ENCODE assay signal across 8 cellular contexts in genomic region chr1:25239681-25240541, GRCh38. TPM values are rescaled to one million over a fixed set of nuclear protein-coding genes. Genes with fewer than 3 reads are reported as not detected.
DNase-seq lines count a peak whose midpoint lies in the region; ATAC-seq, FAIRE-seq and TF ChIP-seq lines count a peak whose summit lies in the region.

No MANE protein-coding gene starts in this region.

- H3K9me3 Mint-ChIP-seq in activated T-helper 1 cell treated with anti-CD3 and anti-CD28 coated beads, Interleukin-12 subunit alpha, Interleukin-12 subunit beta, Interleukin-2, Interleukin-4 antibody, amounts not matched to agents 30 ng/mL and 10 ng/mL and 1 ng/mL, durations not matched to agents 14 hours and 24 hours and 36 hours, result no peaks in the 10 kb centered on the region
- H3K9me3 Mint-ChIP-seq in natural killer cell, result no peaks in the 10 kb centered on the region

- peak overlapping the region; percentile 83 for H3K4me3 Mint-ChIP-seq in activated T-helper 1 cell treated with anti-CD3 and anti-CD28 coated beads, Interleukin-12 subunit alpha, Interleukin-12 subunit beta, Interleukin-2, Interleukin-4 antibody, amounts not matched to agents 30 ng/mL and 10 ng/mL and 1 ng/mL, durations not matched to agents 14 hours and 24 hours and 36 hours
- peak overlapping the region; percentile 85 for H3K4me3 Mint-ChIP-seq in natural killer cell

- no peaks in the 10 kb centered on the region for H3K27me3 Mint-ChIP-seq in activated T-helper 1 cell treated with anti-CD3 and anti-CD28 coated beads, Interleukin-12 subunit alpha, Interleukin-12 subunit beta, Interleukin-2, Interleukin-4 antibody, amounts not matched to agents 30 ng/mL and 10 ng/mL and 1 ng/mL, durations not matched to agents 14 hours and 24 hours and 36 hours (ENCODE audit: insufficient read depth)
- no peaks in the 10 kb centered on the region for H3K27me3 Mint-ChIP-seq in natural killer cell (ENCODE audit: low read depth in 2 of 2)

- peak overlapping the region; percentile 91 for H3K27ac Mint-ChIP-seq in activated T-helper 1 cell treated with anti-CD3 and anti-CD28 coated beads, Interleukin-12 subunit alpha, Interleukin-12 subunit beta, Interleukin-2, Interleukin-4 antibody, amounts not matched to agents 30 ng/mL and 10 ng/mL and 1 ng/mL, durations not matched to agents 14 hours and 24 hours and 36 hours
- peak overlapping the region; percentile 95 to 96 for H3K27ac Mint-ChIP-seq in natural killer cell

- peaks cover 32% of the 10 kb centered on the region for H3K36me3 Mint-ChIP-seq in activated T-helper 1 cell treated with anti-CD3 and anti-CD28 coated beads, Interleukin-12 subunit alpha, Interleukin-12 subunit beta, Interleukin-2, Interleukin-4 antibody, amounts not matched to agents 30 ng/mL and 10 ng/mL and 1 ng/mL, durations not matched to agents 14 hours and 24 hours and 36 hours (ENCODE audit: low read depth)
- H3K36me3 Mint-ChIP-seq in natural killer cell, result peaks cover 27% of the 10 kb centered on the region

- peak overlapping the region; percentile 56 for H3K4me3 ChIP-seq in fibroblast of mammary gland (ENCODE audit: control insufficient read depth, low read depth, low read length)

- ATAC-seq in GM21717 (IDR thresholded peaks at IDR 0.05; ENCODE audit: unreplicated experiment), result peak; percentile 60
- ATAC-seq in natural killer cell, result peak; percentile 79 to 92 (median 80)

- no peak for FAIRE-seq in RCC 7860 (lab: Jason Lieb, UNC)

- TF ChIP-seq CTCF in fibroblast of mammary gland (conservative IDR thresholded peaks at IDR 0.05; ENCODE audit: control insufficient read depth, insufficient read depth, low read depth, low read length) (peak; percentile 46), natural killer cell (IDR thresholded peaks at IDR 0.05) (peak; percentile 43)

- peaks cover 63% of the 10 kb centered on the region for H3K4me1 Mint-ChIP-seq in activated T-helper 1 cell treated with anti-CD3 and anti-CD28 coated beads, Interleukin-12 subunit alpha, Interleukin-12 subunit beta, Interleukin-2, Interleukin-4 antibody, amounts not matched to agents 30 ng/mL and 10 ng/mL and 1 ng/mL, durations not matched to agents 14 hours and 24 hours and 36 hours (ENCODE audit: low read depth)
- H3K4me1 Mint-ChIP-seq in natural killer cell, result peaks cover 28 to 37% of the 10 kb centered on the region in 2 donors

- intact Hi-C loops in activated T-helper 1 cell treated with anti-CD3 and anti-CD28 coated beads, Interleukin-12 subunit alpha, Interleukin-12 subunit beta, Interleukin-2, Interleukin-4 antibody, amounts not matched to agents 30 ng/mL and 10 ng/mL and 1 ng/mL, durations not matched to agents 14 hours and 24 hours and 36 hours (cut with micrococcal nuclease), result loop anchor here (1.0 to 10.0 kb wide), 7 partner anchors 7 to 1995 kb away; partner anchors contain the start of genes RCAN3, RSRP1, SYF2 and WDTC1
- intact Hi-C loops in natural killer cell (cut with micrococcal nuclease), result loop anchor here (10.0 kb wide), 1 partner anchor 755 kb away; the partner anchor contains the start of gene PAFAH2

- DNase-seq in DMS53 treated with DMSO at 0.1 percent for 48 hours (lab: John Stamatoyannopoulos, UW; ENCODE audit: unreplicated experiment) (peak; percentile 93), KG1 (lab: John Stamatoyannopoulos, UW) (peak; percentile 83), RCC 7860 (ENCODE audit: low spot score) (peak; percentile 71), fibroblast of mammary gland (ENCODE audit: low read depth) (peak; percentile 80), natural killer cell (peak; percentile 78)
- peak; percentile 88 for DNase-seq in activated T-helper 1 cell treated with anti-CD3 and anti-CD28 coated beads, Interleukin-12 subunit alpha, Interleukin-12 subunit beta, Interleukin-2, Interleukin-4 antibody, amounts not matched to agents 30 ng/mL and 10 ng/mL and 1 ng/mL, durations not matched to agents 14 hours and 24 hours and 36 hours (ENCODE audit: low spot score)
- peak; percentile 69 to 88 (median 82) for DNase-seq in stimulated activated naive CD4-positive, alpha-beta T cell (lab: John Stamatoyannopoulos, UW)

RNA-seq across cellular contexts. Expression of gene RSRP1, which starts 7.3 kb away (rescaled TPM):
- 123 and 129 TPM in 2 replicates for total RNA-seq in activated T-helper 1 cell treated with anti-CD3 and anti-CD28 coated beads, Interleukin-12 subunit alpha, Interleukin-12 subunit beta, Interleukin-2, Interleukin-4 antibody, amounts not matched to agents 30 ng/mL and 10 ng/mL and 1 ng/mL, durations not matched to agents 14 hours and 24 hours and 36 hours
- total RNA-seq in natural killer cell, result 100 to 1,000 TPM; 473 to 602 (median 589) TPM

RNA-seq across cellular contexts. Expression of gene SYF2, which starts 7.6 kb away (rescaled TPM):
- 40.7 and 41.4 TPM in 2 replicates for total RNA-seq in activated T-helper 1 cell treated with anti-CD3 and anti-CD28 coated beads, Interleukin-12 subunit alpha, Interleukin-12 subunit beta, Interleukin-2, Interleukin-4 antibody, amounts not matched to agents 30 ng/mL and 10 ng/mL and 1 ng/mL, durations not matched to agents 14 hours and 24 hours and 36 hours
- 10 to 100 TPM; 67.9 to 92.2 (median 75.3) TPM for total RNA-seq in natural killer cell

RNA-seq across cellular contexts. Expression of gene RHD, which starts 32.4 kb away (rescaled TPM):
- not detected in 2 replicates for total RNA-seq in activated T-helper 1 cell treated with anti-CD3 and anti-CD28 coated beads, Interleukin-12 subunit alpha, Interleukin-12 subunit beta, Interleukin-2, Interleukin-4 antibody, amounts not matched to agents 30 ng/mL and 10 ng/mL and 1 ng/mL, durations not matched to agents 14 hours and 24 hours and 36 hours
- total RNA-seq in natural killer cell, result under 1 TPM in 1 of 3 donors, not detected in 2; 0.21 TPM

Comparison
In these comparisons a context has a peak if more than half of its experiments do, and no peak if none do; other contexts are left out.
1. Peak in every context shown above with its lines: DNase-seq, ATAC-seq and H3K4me3 ChIP-seq.